ENCODE assay signal across 8 cellular contexts in genomic region chr18:12744103-12744502, GRCh38. TPM values are rescaled to one million over a fixed set of nuclear protein-coding genes. Genes with fewer than 3 reads are reported as not detected.
DNase-seq lines count a peak whose midpoint lies in the region; ATAC-seq, FAIRE-seq and TF ChIP-seq lines count a peak whose summit lies in the region.

No MANE protein-coding gene starts in this region.

- H3K9me3 ChIP-seq in K562 (replicated peaks; ENCODE audit: control insufficient read depth, insufficient read depth, low read depth, low read length) (no peaks in the 10 kb centered on the region), uterus (no peaks in the 10 kb centered on the region)

- FAIRE-seq in A204.1 (lab: Jason Lieb, UNC) (peak; percentile 98), K562 (lab: Jason Lieb, UNC) (peak; percentile 81)

- TF ChIP-seq CTCF in GM12865 (IDR thresholded peaks at IDR 0.05; ENCODE audit: insufficient read depth, low read depth, low read length, missing control alignments) (peak; percentile 45), K562 (IDR thresholded peaks at IDR 0.05 in 2 of 3, conservative IDR thresholded peaks at IDR 0.05 in 1 of 3; ENCODE audit: insufficient read depth in 2 of 3, low read depth in 1 of 3, low read length in 3 of 3) (peak; percentile 44 to 82 (median 52); a peak in 4 of 6 replicates), uterus (IDR thresholded peaks at IDR 0.05) (peak; percentile 22 to 54 (median 27))

- BruUV-seq in K562 (replicated peaks; lab: Mats Ljungman, UMichigan): no TSS peak

- H3K27me3 ChIP-seq in K562 (ENCODE audit: control insufficient read depth in 2 of 2, insufficient read depth in 2 of 2, low read length in 2 of 2) (no peaks in the 10 kb centered on the region), uterus (no peaks in the 10 kb centered on the region)

- TF ChIP-seq RAD21 in K562 (CRISPR knock-in tag; conservative IDR thresholded peaks at IDR 0.05 in 1 of 2, IDR thresholded peaks at IDR 0.05 in 1 of 2): peak; percentile 74 to 89

- H3K36me3 ChIP-seq in K562 (ENCODE audit: control insufficient read depth, insufficient read depth, low read length) (no peaks in the 10 kb centered on the region), uterus (no peaks in the 10 kb centered on the region)

- no peak overlapping the region for H3K4me2 ChIP-seq in K562 (ENCODE audit: insufficient read depth, low read length)

- DNase-seq in GM12865 (ENCODE audit: low read depth) (peak; percentile 50), NCI-H2196 (lab: John Stamatoyannopoulos, UW; ENCODE audit: unreplicated experiment) (peak; percentile 53), K562 (ENCODE audit: extremely low read depth in 1 of 4, low spot score in 3 of 4) (peak in 3 of 4 experiments; percentile 26 to 54 (median 45)), kidney glomerular epithelial cell (lab: John Stamatoyannopoulos, UW) (peak; percentile 72), uterus (no peak)
- DNase-seq in stimulated activated CD4-positive, alpha-beta T cell treated with anti-CD3 and anti-CD28 coated beads, Interleukin-4, amount 100 ng/mL, for 24 hours: no peak

- intact Hi-C loops in K562 (cut with micrococcal nuclease): loop anchor here (1.0 kb wide), 3 partner anchors 23 to 190 kb away; no protein-coding TSS in a partner anchor
- intact Hi-C loops in uterus (cut with DNase I; ENCODE audit: low total_unique reads): no loop called here

- no peaks in the 10 kb centered on the region for H3K9me1 ChIP-seq in K562 (ENCODE audit: control insufficient read depth, insufficient read depth, low read length)

- no peaks in the 10 kb centered on the region for H4K20me1 ChIP-seq in K562 (replicated peaks; ENCODE audit: control insufficient read depth, insufficient read depth, low read length)

- TF ChIP-seq EP300 in K562 (IDR thresholded peaks at IDR 0.05; ENCODE audit: low read length): no peak

- POLR2A ChIA-PET in K562 (lab: Yijun Ruan, JAX): interaction anchor here (0.6 to 1.5 kb wide), 3 partner anchors 25 to 191 kb away, joined by 3 read pairs; no protein-coding TSS in a partner anchor

- no peak overlapping the region for H3K27ac ChIP-seq in K562 (ENCODE audit: extremely low read depth, low read depth, low read length)
- no peak overlapping the region for H3K27ac ChIP-seq in uterus

- CTCF ChIA-PET in K562 (lab: Yijun Ruan, JAX; ENCODE audit: low intra/inter-chr PET ratio): interaction anchor here (0.6 to 3.1 kb wide), 5 partner anchors 20 to 192 kb away, joined by 3 to 28 read pairs (median 4); no protein-coding TSS in a partner anchor

- H3K9ac ChIP-seq in K562 (ENCODE audit: insufficient read depth in 1 of 2, low read depth in 2 of 2, low read length in 2 of 2): no peak overlapping the region

- ATAC-seq in K562 (peak; percentile 82), HG03139 (IDR thresholded peaks at IDR 0.05; ENCODE audit: unreplicated experiment) (no peak)

- 11% methylated on average over 2 of the region's 2 CpGs for WGBS in K562 (ENCODE audit: insufficient coverage, low coverage, missing lambda C conversion rate)

- no peak for TF ChIP-seq POLR2A in K562 (conservative IDR thresholded peaks at IDR 0.05)
- no peak for TF ChIP-seq POLR2A in uterus (IDR thresholded peaks at IDR 0.05)

- in situ Hi-C loops in K562 (cut with MboI): no loop called here

- H3K4me1 ChIP-seq in K562 (replicated peaks in 1 of 2; ENCODE audit: control insufficient read depth in 2 of 2, insufficient read depth in 2 of 2, low read length in 2 of 2) (peaks cover 5 to 8% of the 10 kb centered on the region in 2 experiments), uterus (no peaks in the 10 kb centered on the region)

- H3K4me3 ChIP-seq in GM12865 (ENCODE audit: low read depth, low read length) (no peak overlapping the region), K562 (no peak overlapping the region), uterus (no peak overlapping the region)

- no peaks in the 10 kb centered on the region for H3K79me2 ChIP-seq in K562 (ENCODE audit: control insufficient read depth, insufficient read depth, low read length)

- no peak overlapping the region for H2AFZ ChIP-seq in K562 (ENCODE audit: low read depth, low read length)

TF ChIP-seq in K562, 482 proteins besides CTCF, POLR2A, EP300 and RAD21 (continues in another document):
- TF ChIP-seq FOS (IDR thresholded peaks at IDR 0.05; ENCODE audit: extremely low read depth, insufficient read length) (no peak), PYGO2 (tag; IDR thresholded peaks at IDR 0.05) (no peak), ILK (tag; IDR thresholded peaks at IDR 0.05; ENCODE audit: borderline replicate concordance, low read depth) (no peak), ZNF57 (CRISPR knock-in tag; IDR thresholded peaks at IDR 0.05) (no peak), HDAC8 (tag; IDR thresholded peaks at IDR 0.05) (no peak), CBX8 (IDR thresholded peaks at IDR 0.05; ENCODE audit: borderline replicate concordance, extremely low read depth, low read depth, low read length, poor library complexity, severe bottlenecking) (no peak)

RNA-seq across cellular contexts. Expression of gene PSMG2, which starts 41.3 kb away (rescaled TPM):
- 38.5 and 51.7 TPM in 2 replicates for total RNA-seq in K562 (2011; cell fraction: chromatin; rRNA removed; ENCODE audit: low replicate concordance)
- 24.5 and 24.8 TPM in 2 replicates for total RNA-seq in K562 (2011; cell fraction: nucleolus; rRNA removed)
- total RNA-seq in K562 (2011; cell fraction: nucleoplasm; rRNA removed): 34.8 and 40.9 TPM in 2 replicates
- 59.9 and 76.9 TPM in 2 replicates for total RNA-seq in K562 (2014; rRNA removed)
- 116 and 125 TPM in 2 replicates for total RNA-seq in K562 (2014; rRNA removed; fragmentation: Illumina TruSeq; extraction: Trizol)
- 101 and 111 TPM in 2 replicates for total RNA-seq in K562 (2015; rRNA removed; fragmentation: Illumina TruSeq; extraction: Trizol)
- 90.2 and 95.6 TPM in 2 replicates for total RNA-seq in K562 (2021)
- polyA plus RNA-seq in K562 (2011; rRNA removed): 75.0 and 81.6 TPM in 2 replicates
- polyA plus RNA-seq in K562 (2011; cell fraction: cytosol; rRNA removed): 35.3 and 54.9 TPM in 2 replicates
- polyA plus RNA-seq in K562 (2011; cell fraction: nucleus; rRNA removed): 27.2 and 40.2 TPM in 2 replicates
- 79.8 and 97.3 TPM in 2 replicates for polyA plus RNA-seq in K562 (2012)
- polyA plus RNA-seq in K562 (2014; fragmentation: Illumina TruSeq; extraction: Trizol): 105 and 120 TPM in 2 replicates
- polyA plus RNA-seq in K562 (2014; fragmentation: Nextera tagmentation; extraction: Ambion mirVana): 100 to 1,000 TPM; 194 to 271 TPM
- polyA plus RNA-seq in K562 (2014; rRNA removed): 82.8 and 92.7 TPM in 2 replicates
- polyA minus RNA-seq in K562 (2011; rRNA and poly(A)+ RNA removed): 56.3 and 61.4 TPM in 2 replicates
- 38.3 and 45.0 TPM in 2 replicates for polyA minus RNA-seq in K562 (2011; cell fraction: cytosol; rRNA and poly(A)+ RNA removed)
- 11.2 and 12.2 TPM in 2 replicates for polyA minus RNA-seq in K562 (2011; cell fraction: nucleus; rRNA and poly(A)+ RNA removed)
- 10 to 100 TPM; 62.4 to 70.2 (median 69.0) TPM for total RNA-seq in uterus

RNA-seq across cellular contexts. Expression of gene CEP76, which starts 41.6 kb away (rescaled TPM):
- total RNA-seq in K562 (2011; cell fraction: chromatin; rRNA removed; ENCODE audit: low replicate concordance): 25.3 and 46.3 TPM in 2 replicates
- total RNA-seq in K562 (2011; cell fraction: nucleolus; rRNA removed): 14.8 and 18.3 TPM in 2 replicates
- total RNA-seq in K562 (2011; cell fraction: nucleoplasm; rRNA removed): 23.8 and 31.1 TPM in 2 replicates
- 22.1 and 27.3 TPM in 2 replicates for total RNA-seq in K562 (2014; rRNA removed)
- 25.0 and 25.2 TPM in 2 replicates for total RNA-seq in K562 (2014; rRNA removed; fragmentation: Illumina TruSeq; extraction: Trizol)
- 16.9 and 21.1 TPM in 2 replicates for total RNA-seq in K562 (2015; rRNA removed; fragmentation: Illumina TruSeq; extraction: Trizol)
- 14.4 and 19.3 TPM in 2 replicates for total RNA-seq in K562 (2021)
- 20.5 and 26.3 TPM in 2 replicates for polyA plus RNA-seq in K562 (2011; rRNA removed)
- polyA plus RNA-seq in K562 (2011; cell fraction: cytosol; rRNA removed): 10.6 and 11.9 TPM in 2 replicates
- 12.4 and 16.0 TPM in 2 replicates for polyA plus RNA-seq in K562 (2011; cell fraction: nucleus; rRNA removed)
- polyA plus RNA-seq in K562 (2012): 9.7 and 11.6 TPM in 2 replicates
- polyA plus RNA-seq in K562 (2014; fragmentation: Illumina TruSeq; extraction: Trizol): 15.7 and 16.2 TPM in 2 replicates
- 1 to 10 TPM; 5.3 to 5.6 TPM for polyA plus RNA-seq in K562 (2014; fragmentation: Nextera tagmentation; extraction: Ambion mirVana)
- 21.5 and 23.3 TPM in 2 replicates for polyA plus RNA-seq in K562 (2014; rRNA removed)
- polyA minus RNA-seq in K562 (2011; rRNA and poly(A)+ RNA removed): 32.9 and 34.5 TPM in 2 replicates
- 7.8 and 12.5 TPM in 2 replicates for polyA minus RNA-seq in K562 (2011; cell fraction: cytosol; rRNA and poly(A)+ RNA removed)
- polyA minus RNA-seq in K562 (2011; cell fraction: nucleus; rRNA and poly(A)+ RNA removed): 9.8 and 14.9 TPM in 2 replicates
- 10 to 100 TPM in 2 of 4 donors, 1 to 10 TPM in 2; 5.6 to 35.6 (median 11.7) TPM for total RNA-seq in uterus

Comparison
In these comparisons a context has a peak if more than half of its experiments do, and no peak if none do; other contexts are left out.
1. DNase-seq: peak in GM12865 (single experiment), NCI-H2196 (single experiment), K562 (3 of 4) and kidney glomerular epithelial cell (single experiment); none in uterus (0 of 2) and stimulated activated CD4-positive, alpha-beta T cell treated with anti-CD3 and anti-CD28 coated beads, Interleukin-4, amount 100 ng/mL, for 24 hours (single experiment).
2. Peak in every context shown above with its lines, with median percentiles within 50 percentile points of each other: CTCF ChIP-seq.